1 cellular context compared by ENCODE assay signal in the genomic region with DNA sequence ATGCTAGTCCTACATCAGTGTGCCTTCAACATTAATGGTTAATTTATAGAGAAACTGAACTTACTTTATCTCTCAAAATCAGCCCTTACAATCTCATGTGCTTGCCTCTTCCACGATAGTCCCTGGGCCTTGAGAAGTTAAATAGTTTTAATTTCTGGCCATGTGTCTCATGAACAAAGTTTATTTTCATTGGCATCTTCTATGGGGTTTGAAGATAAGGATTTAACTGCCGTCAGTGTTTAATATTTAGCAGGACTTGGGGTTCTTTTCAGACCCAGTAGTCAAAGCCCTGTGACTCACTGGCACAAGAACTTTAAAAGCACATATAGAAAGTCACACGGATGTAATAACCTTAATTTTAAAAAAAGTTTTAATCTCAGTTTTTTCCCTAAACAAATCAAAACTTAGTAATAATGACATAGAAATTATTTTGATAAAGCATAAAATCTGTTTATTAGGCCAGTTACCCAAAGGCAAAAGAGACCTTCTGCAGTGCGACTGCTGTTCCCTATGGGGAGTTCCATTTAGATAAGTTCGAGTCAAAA.
TF ChIP-seq lines count a peak whose summit lies in the region.

No MANE protein-coding gene starts in this region.

TF ChIP-seq in endothelial cell of umbilical vein, 7 proteins besides CTCF, POLR2A, EP300 and RAD21 (continued from another document):
- TF ChIP-seq, protein P1, sequence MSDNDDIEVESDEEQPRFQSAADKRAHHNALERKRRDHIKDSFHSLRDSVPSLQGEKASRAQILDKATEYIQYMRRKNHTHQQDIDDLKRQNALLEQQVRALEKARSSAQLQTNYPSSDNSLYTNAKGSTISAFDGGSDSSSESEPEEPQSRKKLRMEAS (IDR thresholded peaks at IDR 0.05; ENCODE audit: insufficient read depth, insufficient read length), result no peak
- TF ChIP-seq JUN (IDR thresholded peaks at IDR 0.05; ENCODE audit: borderline replicate concordance, insufficient read depth, insufficient read length, low read depth), result no peak
- no peak for TF ChIP-seq GATA2 (IDR thresholded peaks at IDR 0.05; ENCODE audit: insufficient read depth, insufficient read length, low read depth, low read length)
- TF ChIP-seq MYC (IDR thresholded peaks at IDR 0.05; ENCODE audit: low read depth, low read length), result no peak
